In genomic region chr6:36916159-36916558, GRCh38 we compare ENCODE assay signal across 16 cellular contexts. TPM values are rescaled to one million over a fixed set of nuclear protein-coding genes. Genes with fewer than 3 reads are reported as not detected.
DNase-seq lines count a peak whose midpoint lies in the region; ATAC-seq and TF ChIP-seq lines count a peak whose summit lies in the region.
"Had no signal": no experiment of that assay in that cellular context is flagged by ENCODE, and none has a peak within 500 bp of the region (broad histone marks: within the 10 kb centered on the region; RNA-seq: fewer than 3 reads in every experiment).

No MANE protein-coding gene starts in this region.

- no peaks in the 10 kb centered on the region for H3K9me3 ChIP-seq in CD4-positive, alpha-beta T cell (ENCODE audit: control insufficient read depth, low read length)
- H3K9me3 ChIP-seq in HCT116 (ENCODE audit: control insufficient read depth in 1 of 2, insufficient read depth in 1 of 2, low read depth in 1 of 2, low read length in 2 of 2): no peaks in the 10 kb centered on the region
- H3K9me3 ChIP-seq in testis: no peaks in the 10 kb centered on the region
- H3K9me3 ChIP-seq: SJCRH30 had no signal

- 82 to 85% methylated on average over 2 of the region's 2 CpGs for WGBS in testis, 2 donors
- 87 to 90% methylated on average over 2 of the region's 2 CpGs for WGBS in lower leg skin, 2 donors

- peaks cover 6 to 7% of the 10 kb centered on the region in 2 experiments; a peak in 3 of 4 replicates for H3K36me3 ChIP-seq in HCT116 (ENCODE audit: control insufficient read depth in 1 of 2, insufficient read depth in 2 of 2, low read length in 2 of 2)
- H3K36me3 ChIP-seq in testis (ENCODE audit: low read depth, missing control alignments): no peaks in the 10 kb centered on the region

- H3K4me3 ChIP-seq in HCT116 (replicated peaks in 1 of 2; ENCODE audit: low read depth in 1 of 2, low read length in 2 of 2) (no peak overlapping the region), testis (no peak overlapping the region), lower leg skin (ENCODE audit: low read depth, poor library complexity, severe bottlenecking) (no peak overlapping the region)
- H3K4me3 ChIP-seq: SJCRH30 had no signal

- peaks cover 31% of the 10 kb centered on the region for H3K4me1 Mint-ChIP-seq in CD4-positive, alpha-beta T cell (ENCODE audit: low read depth)
- H3K4me1 Mint-ChIP-seq in endothelial cell (ENCODE audit: unreplicated experiment): peaks cover 42% of the 10 kb centered on the region
- peaks cover 46% of the 10 kb centered on the region for H3K4me1 Mint-ChIP-seq in stimulated activated effector memory CD8-positive, alpha-beta T cell treated with anti-CD3 and anti-CD28 coated beads, Interleukin-12 subunit alpha, Interleukin-12 subunit beta, amount 100 ng/mL, for 72 hours

- no peak for TF ChIP-seq CTCF in CD4-positive, alpha-beta T cell (IDR thresholded peaks at IDR 0.05)
- TF ChIP-seq CTCF in HCT116 (IDR thresholded peaks at IDR 0.05 in 2 of 3, conservative IDR thresholded peaks at IDR 0.05 in 1 of 3; ENCODE audit: borderline replicate concordance in 1 of 3, insufficient read depth in 1 of 3, low read depth in 2 of 3, low read length in 2 of 3) (no peak), endothelial cell (IDR thresholded peaks at IDR 0.05; ENCODE audit: unreplicated experiment) (no peak), testis (IDR thresholded peaks at IDR 0.05) (no peak), lower leg skin (IDR thresholded peaks at IDR 0.05) (no peak)

- peaks cover 83% of the 10 kb centered on the region for H3K36me3 Mint-ChIP-seq in CD4-positive, alpha-beta T cell (ENCODE audit: low read depth)
- peaks cover 12% of the 10 kb centered on the region for H3K36me3 Mint-ChIP-seq in endothelial cell (ENCODE audit: low read depth, unreplicated experiment)
- H3K36me3 Mint-ChIP-seq in stimulated activated effector memory CD8-positive, alpha-beta T cell treated with anti-CD3 and anti-CD28 coated beads, Interleukin-12 subunit alpha, Interleukin-12 subunit beta, amount 100 ng/mL, for 72 hours: peaks cover 78% of the 10 kb centered on the region

- H3K27me3 ChIP-seq in CD4-positive, alpha-beta T cell (ENCODE audit: control insufficient read depth, insufficient read depth, low read length): no peaks in the 10 kb centered on the region
- H3K27me3 ChIP-seq in HCT116 (ENCODE audit: insufficient read depth, low read length) (no peaks in the 10 kb centered on the region), testis (no peaks in the 10 kb centered on the region)
- H3K27me3 ChIP-seq: foreskin keratinocyte, SJCRH30 had no signal

- POLR2A ChIA-PET in CD4-positive, alpha-beta T cell (lab: Charles Lee): no interaction called here
- POLR2A ChIA-PET in HCT116 (lab: Charles Lee): no interaction called here

- CTCF ChIA-PET in CD4-positive, alpha-beta T cell (lab: Charles Lee): interaction anchor here (4.5 kb wide), 1 partner anchor 31 kb away, joined by 23 read pairs; the partner anchor contains the start of gene C6orf89
- CTCF ChIA-PET in HCT116 (lab: Charles Lee): no interaction called here

- DNase-seq in CD4-positive, alpha-beta T cell: no peak
- no peak for DNase-seq in HCT116 (ENCODE audit: low read depth, low spot score)
- DNase-seq in endothelial cell (ENCODE audit: low spot score): no peak
- DNase-seq in stimulated activated effector memory CD8-positive, alpha-beta T cell treated with anti-CD3 and anti-CD28 coated beads, Interleukin-12 subunit alpha, Interleukin-12 subunit beta, amount 100 ng/mL, for 72 hours (ENCODE audit: low spot score in 2 of 2): no peak
- no peak for DNase-seq in testis
- DNase-seq in lower leg skin (ENCODE audit: low spot score in 2 of 2): no peak
- DNase-seq in NCI-H146 treated with DMSO at 0.1 percent for 48 hours (lab: John Stamatoyannopoulos, UW; ENCODE audit: unreplicated experiment): no peak
- DNase-seq: activated CD4-positive, alpha-beta T cell treated with anti-CD3 and anti-CD28 coated beads, Interleukin-2, amount 50 U/mL, for 4 hours; activated T-cell treated with anti-CD3 and anti-CD28 coated beads, Interleukin-2, amount 50 U/mL, for 1 hour; C1 segment of cervical spinal cord; foreskin keratinocyte; left ventricle myocardium superior; NCI-H2107; NCI-H524 treated with DMSO at 0.1 percent for 48 hours; SJCRH30 had no signal

- H3K9me3 Mint-ChIP-seq in CD4-positive, alpha-beta T cell: no peaks in the 10 kb centered on the region
- no peaks in the 10 kb centered on the region for H3K9me3 Mint-ChIP-seq in endothelial cell (ENCODE audit: unreplicated experiment)
- no peaks in the 10 kb centered on the region for H3K9me3 Mint-ChIP-seq in stimulated activated effector memory CD8-positive, alpha-beta T cell treated with anti-CD3 and anti-CD28 coated beads, Interleukin-12 subunit alpha, Interleukin-12 subunit beta, amount 100 ng/mL, for 72 hours
- H3K9me3 Mint-ChIP-seq: natural killer cell treated with Interleukin-12 subunit alpha and Interleukin-12 subunit beta and Interleukin-15 and Interleukin-18, amount 100 ng/mL, for 72 hours had no signal

- no peaks in the 10 kb centered on the region for H3K9me2 ChIP-seq in HCT116 (ENCODE audit: insufficient read depth)

- H3K4me3 Mint-ChIP-seq in CD4-positive, alpha-beta T cell: no peak overlapping the region
- no peak overlapping the region for H3K4me3 Mint-ChIP-seq in endothelial cell (ENCODE audit: unreplicated experiment)
- no peak overlapping the region for H3K4me3 Mint-ChIP-seq in stimulated activated effector memory CD8-positive, alpha-beta T cell treated with anti-CD3 and anti-CD28 coated beads, Interleukin-12 subunit alpha, Interleukin-12 subunit beta, amount 100 ng/mL, for 72 hours
- H3K4me3 Mint-ChIP-seq: natural killer cell treated with Interleukin-12 subunit alpha and Interleukin-12 subunit beta and Interleukin-15 and Interleukin-18, amount 100 ng/mL, for 72 hours had no signal

- H3K4me2 ChIP-seq in HCT116 (ENCODE audit: low read length): peak overlapping the region; percentile 22

- no peak for ATAC-seq in CD4-positive, alpha-beta T cell (ENCODE audit: poor library complexity)
- no peak for ATAC-seq in HCT116
- no peak for ATAC-seq in stimulated activated effector memory CD8-positive, alpha-beta T cell treated with anti-CD3 and anti-CD28 coated beads, Interleukin-12 subunit alpha, Interleukin-12 subunit beta, amount 100 ng/mL, for 72 hours
- ATAC-seq: foreskin keratinocyte; left ventricle myocardium superior; natural killer cell treated with Interleukin-12 subunit alpha and Interleukin-12 subunit beta and Interleukin-15 and Interleukin-18, amount 100 ng/mL, for 72 hours had no signal

- intact Hi-C loops in CD4-positive, alpha-beta T cell (cut with DNase I, micrococcal nuclease): loop anchor here in 1 of 2 experiments (5.0 kb wide), 1 partner anchor 41 kb away; no protein-coding TSS in a partner anchor
- intact Hi-C loops in HCT116 (cut with micrococcal nuclease): loop anchor here (10.0 kb wide), 1 partner anchor 289 kb away; no protein-coding TSS in a partner anchor
- intact Hi-C loops in testis (cut with DNase I; ENCODE audit: low total_unique reads): no loop called here
- intact Hi-C loops in lower leg skin (cut with DNase I; ENCODE audit: low total_unique reads): loop anchor here (5.0 kb wide), 1 partner anchor 56 kb away; no protein-coding TSS in a partner anchor

- no peak for TF ChIP-seq POLR2A in HCT116 (IDR thresholded peaks at IDR 0.05; ENCODE audit: borderline replicate concordance, extremely low read depth, insufficient read depth, insufficient read length)
- no peak for TF ChIP-seq POLR2A in testis (IDR thresholded peaks at IDR 0.05)
- no peak for TF ChIP-seq POLR2A in lower leg skin (IDR thresholded peaks at IDR 0.05)

- H3K27ac Mint-ChIP-seq in CD4-positive, alpha-beta T cell: peak overlapping the region; percentile 82
- peak overlapping the region; percentile 3 for H3K27ac Mint-ChIP-seq in endothelial cell (ENCODE audit: unreplicated experiment)
- H3K27ac Mint-ChIP-seq in stimulated activated effector memory CD8-positive, alpha-beta T cell treated with anti-CD3 and anti-CD28 coated beads, Interleukin-12 subunit alpha, Interleukin-12 subunit beta, amount 100 ng/mL, for 72 hours: peak overlapping the region; percentile 33
- H3K27ac Mint-ChIP-seq: natural killer cell treated with Interleukin-12 subunit alpha and Interleukin-12 subunit beta and Interleukin-15 and Interleukin-18, amount 100 ng/mL, for 72 hours had no signal

- no peaks in the 10 kb centered on the region for H4K20me1 ChIP-seq in HCT116 (ENCODE audit: insufficient read depth)

- H2AFZ ChIP-seq in HCT116 (ENCODE audit: low read depth, low read length, poor library complexity, severe bottlenecking): no peak overlapping the region

- RAD21 ChIA-PET in HCT116 (lab: Charles Lee; ENCODE audit: low non-redundant PET in 1 of 2, low total read pairs in 2 of 2, uncharacterized antibody in 2 of 2, unreplicated experiment in 2 of 2): no interaction called here

- no peak overlapping the region for H3K9ac ChIP-seq in HCT116 (ENCODE audit: low read length)

- no peak overlapping the region for H3K27ac ChIP-seq in CD4-positive, alpha-beta T cell (ENCODE audit: low read depth, low read length)
- no peak overlapping the region for H3K27ac ChIP-seq in HCT116 (ENCODE audit: low read depth, low read length)
- peak overlapping the region in 1 of 2 donors; percentile 88 for H3K27ac ChIP-seq in testis
- H3K27ac ChIP-seq: foreskin keratinocyte, SJCRH30 had no signal

- H3K79me2 ChIP-seq in HCT116 (ENCODE audit: insufficient read depth, low read length): no peaks in the 10 kb centered on the region

- H3K4me1 ChIP-seq in HCT116 (ENCODE audit: control insufficient read depth in 1 of 2, insufficient read depth in 2 of 2, low read length in 2 of 2) (peaks cover 24 to 58% of the 10 kb centered on the region in 2 experiments), testis (peaks cover 9% of the 10 kb centered on the region)

- H3K27me3 Mint-ChIP-seq in CD4-positive, alpha-beta T cell: no peaks in the 10 kb centered on the region
- peaks cover 2% of the 10 kb centered on the region for H3K27me3 Mint-ChIP-seq in endothelial cell (ENCODE audit: unreplicated experiment)
- H3K27me3 Mint-ChIP-seq: natural killer cell treated with Interleukin-12 subunit alpha and Interleukin-12 subunit beta and Interleukin-15 and Interleukin-18, amount 100 ng/mL, for 72 hours had no signal

- TF ChIP-seq RAD21 in HCT116 (IDR thresholded peaks at IDR 0.05; ENCODE audit: low read depth): no peak

- no TSS peak for BruUV-seq in HCT116 (replicated peaks; lab: Mats Ljungman, UMichigan)

RNA-seq across cellular contexts. Expression of gene C6orf89, which starts 30.4 kb away (rescaled TPM):
- 10 to 100 TPM; 23.7 to 24.0 TPM for total RNA-seq in CD4-positive, alpha-beta T cell
- total RNA-seq in HCT116 (2021; ENCODE audit: unreplicated experiment) (32.9 TPM), endothelial cell (ENCODE audit: unreplicated experiment) (43.2 TPM), testis (10 to 100 TPM; 78.9 to 80.3 TPM), lower leg skin (10 to 100 TPM; 27.5 to 47.4 (median 30.5) TPM)
- 14.4 and 17.0 TPM in 2 replicates for polyA plus RNA-seq in HCT116 (2012)
- 93.6 TPM for polyA plus RNA-seq in testis (ENCODE audit: insufficient read depth, low read depth, low replicate concordance)

RNA-seq across cellular contexts. Expression of gene PI16, which starts 38.4 kb away (rescaled TPM):
- total RNA-seq in CD4-positive, alpha-beta T cell: 1 to 10 TPM; 5.2 to 7.8 TPM
- 0.59 TPM for total RNA-seq in HCT116 (2021; ENCODE audit: unreplicated experiment)
- 0.11 and 0.39 TPM in 2 replicates for polyA plus RNA-seq in HCT116 (2012)
- 20.5 TPM for total RNA-seq in endothelial cell (ENCODE audit: unreplicated experiment)
- total RNA-seq in testis: 10 to 100 TPM in 1 of 2 donors, 1 to 10 TPM in 1; 9.8 to 24.7 TPM
- polyA plus RNA-seq in testis (ENCODE audit: insufficient read depth, low read depth, low replicate concordance): 79.3 TPM
- total RNA-seq in lower leg skin: 10 to 100 TPM in 1 of 4 donors, 1 to 10 TPM in 3; 2.1 to 18.5 (median 2.7) TPM
- total RNA-seq: foreskin keratinocyte; natural killer cell treated with Interleukin-12 subunit alpha and Interleukin-12 subunit beta and Interleukin-15 and Interleukin-18, amount 100 ng/mL, for 72 hours; SJCRH30 had no signal

RNA-seq across cellular contexts. Expression of gene PPIL1, which starts 41.6 kb away (rescaled TPM):
- 1 to 10 TPM; 1.8 to 2.2 TPM for total RNA-seq in CD4-positive, alpha-beta T cell
- total RNA-seq in HCT116 (2021; ENCODE audit: unreplicated experiment): 42.0 TPM
- polyA plus RNA-seq in HCT116 (2012): 22.8 and 32.1 TPM in 2 replicates
- total RNA-seq in endothelial cell (ENCODE audit: unreplicated experiment): 33.4 TPM
- total RNA-seq in testis: 10 to 100 TPM; 35.0 to 39.4 TPM
- polyA plus RNA-seq in testis (ENCODE audit: insufficient read depth, low read depth, low replicate concordance): 41.2 TPM
- total RNA-seq in lower leg skin: 1 to 10 TPM; 2.2 to 9.3 (median 7.3) TPM

Comparison
In these comparisons a context has a peak if more than half of its experiments do, and no peak if none do; other contexts are left out.
1. H3K27ac Mint-ChIP-seq: peak in every context shown above with its lines; median percentile 82 in CD4-positive, alpha-beta T cell; 33 in stimulated activated effector memory CD8-positive, alpha-beta T cell treated with anti-CD3 and anti-CD28 coated beads, Interleukin-12 subunit alpha, Interleukin-12 subunit beta, amount 100 ng/mL, for 72 hours; 3 in endothelial cell.